ENCODE assay signal across 20 cellular contexts in the genomic region with DNA sequence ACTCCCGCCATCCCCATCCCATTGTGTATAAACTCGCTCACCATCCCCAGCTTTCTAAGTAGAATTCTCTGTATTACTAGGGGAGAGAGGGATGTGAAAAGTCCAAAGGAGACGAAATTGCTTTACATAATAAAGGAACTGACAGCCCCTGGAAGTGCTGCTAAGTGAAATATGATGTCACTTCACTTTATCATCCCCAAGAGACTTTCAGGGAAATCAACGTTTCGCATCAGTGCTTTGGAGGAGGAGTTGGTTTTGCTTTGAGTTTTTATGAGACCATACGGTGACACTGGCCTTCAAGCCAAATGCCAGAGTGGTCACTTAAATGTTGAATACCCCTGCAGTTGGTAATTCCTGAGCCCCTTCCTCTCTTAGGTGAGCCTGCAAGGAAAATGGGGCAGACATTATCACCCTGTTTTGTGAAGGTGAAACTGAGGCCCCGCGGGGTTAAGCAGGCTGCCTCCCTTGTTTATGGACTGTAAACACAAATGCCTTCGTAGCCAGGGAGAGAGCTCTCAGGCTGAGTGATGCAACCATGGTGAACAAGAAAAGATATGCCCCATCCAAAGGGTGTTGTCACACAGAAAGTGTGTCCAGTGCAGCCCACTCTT. TPM values are rescaled to one million over a fixed set of nuclear protein-coding genes. Genes with fewer than 3 reads are reported as not detected.
DNase-seq lines count a peak whose midpoint lies in the region; ATAC-seq and TF ChIP-seq lines count a peak whose summit lies in the region.
"Had no signal": no experiment of that assay in that cellular context is flagged by ENCODE, and none has a peak within 500 bp of the region (broad histone marks: within the 10 kb centered on the region; RNA-seq: fewer than 3 reads in every experiment).

No MANE protein-coding gene starts in this region.

- H4K20me1 ChIP-seq in OCI-LY7 (ENCODE audit: insufficient read depth, low read length) (no peaks in the 10 kb centered on the region), hepatocyte (ENCODE audit: insufficient read depth, poor library complexity, severe bottlenecking) (no peaks in the 10 kb centered on the region)

- H3K36me3 Mint-ChIP-seq in neural crest cell (ENCODE audit: low read depth) = no peaks in the 10 kb centered on the region
- H3K36me3 Mint-ChIP-seq: activated naive CD8-positive, alpha-beta T cell treated with anti-CD3 and anti-CD28 coated beads, Interleukin-2, amount 10 ng/mL, durations not matched to agents 7 days and 5 days had no signal

- H3K4me3 Mint-ChIP-seq in neural crest cell = no peak overlapping the region
- H3K4me3 Mint-ChIP-seq: activated naive CD8-positive, alpha-beta T cell treated with anti-CD3 and anti-CD28 coated beads, Interleukin-2, amount 10 ng/mL, durations not matched to agents 7 days and 5 days; activated T-helper 17 cell treated with anti-CD3 and anti-CD28 coated beads, Interleukin-2, amount 50 U/mL, for 72 hours had no signal

- CTCF ChIA-PET in HEK293T (lab: Yijun Ruan, JAX) = interaction anchor here (0.6 kb wide), 1 partner anchor 61 kb away, joined by 8 read pairs; no protein-coding TSS in a partner anchor
- CTCF ChIA-PET in OCI-LY7 (lab: Charles Lee; ENCODE audit: unreplicated experiment) = no interaction called here

- no peak overlapping the region for H3K4me3 ChIP-seq in GM06990 (replicated peaks; ENCODE audit: low read depth, low read length)
- H3K4me3 ChIP-seq in OCI-LY7 (ENCODE audit: low read depth, low read length, poor library complexity, severe bottlenecking) = no peak overlapping the region
- H3K4me3 ChIP-seq in coronary artery = no peak overlapping the region
- H3K4me3 ChIP-seq in hepatocyte = no peak overlapping the region
- H3K4me3 ChIP-seq: body of pancreas, pancreas, PC-9, sigmoid colon had no signal

- 69% methylated on average over 9 of the region's 9 CpGs for WGBS in hepatocyte (ENCODE audit: low lambda C conversion rate, missing lambda C conversion rate)

- DNase-seq in GM06990 (ENCODE audit: extremely low read depth, insufficient read length) (peak; percentile 49), HEK293T (ENCODE audit: extremely low spot score) (peak; percentile 22), OCI-LY7 (ENCODE audit: low spot score) (peak; percentile 68), neural crest cell (ENCODE audit: low read depth, low spot score) (no peak), dedifferentiated amniotic fluid mesenchymal stem cell (ENCODE audit: extremely low spot score) (no peak), coronary artery (ENCODE audit: low spot score) (no peak), hepatocyte (ENCODE audit: low spot score) (no peak)
- DNase-seq: activated CD4-positive, alpha-beta T cell treated with anti-CD3 and anti-CD28 coated beads for 4 hours; activated naive CD8-positive, alpha-beta T cell treated with anti-CD3 and anti-CD28 coated beads, Interleukin-2, amount 10 ng/mL, durations not matched to agents 7 days and 5 days; AML-193; body of pancreas; cortex of kidney; Kasumi-1; NCI-H1092; NCI-H774; pancreas; PC-9; sigmoid colon had no signal

- H3K27ac Mint-ChIP-seq in neural crest cell (ENCODE audit: unreplicated experiment) = peak overlapping the region; percentile 81
- H3K27ac Mint-ChIP-seq: activated naive CD8-positive, alpha-beta T cell treated with anti-CD3 and anti-CD28 coated beads, Interleukin-2, amount 10 ng/mL, durations not matched to agents 7 days and 5 days; activated T-helper 17 cell treated with anti-CD3 and anti-CD28 coated beads, Interleukin-2, amount 50 U/mL, for 72 hours had no signal

- H3K9me3 Mint-ChIP-seq in neural crest cell = peaks cover 6% of the 10 kb centered on the region
- H3K9me3 Mint-ChIP-seq: activated naive CD8-positive, alpha-beta T cell treated with anti-CD3 and anti-CD28 coated beads, Interleukin-2, amount 10 ng/mL, durations not matched to agents 7 days and 5 days; activated T-helper 17 cell treated with anti-CD3 and anti-CD28 coated beads, Interleukin-2, amount 50 U/mL, for 72 hours had no signal

- intact Hi-C loops in OCI-LY7 (cut with micrococcal nuclease; ENCODE audit: unreplicated experiment) = no loop called here

- ATAC-seq in GM21723 (IDR thresholded peaks at IDR 0.05; ENCODE audit: unreplicated experiment) = no peak
- ATAC-seq: activated T-helper 17 cell treated with anti-CD3 and anti-CD28 coated beads, Interleukin-2, amount 50 U/mL, for 72 hours; body of pancreas; pancreas had no signal

- no peaks in the 10 kb centered on the region for H3K36me3 ChIP-seq in GM06990 (ENCODE audit: control insufficient read depth, insufficient read depth, low read length)
- H3K36me3 ChIP-seq in OCI-LY7 (ENCODE audit: insufficient read depth, low read length) = no peaks in the 10 kb centered on the region
- H3K36me3 ChIP-seq in hepatocyte (replicated peaks; ENCODE audit: insufficient read depth, low read depth) = no peaks in the 10 kb centered on the region
- H3K36me3 ChIP-seq: pancreas, sigmoid colon had no signal

- H2AFZ ChIP-seq in OCI-LY7 (ENCODE audit: low read length) (no peak overlapping the region), hepatocyte (no peak overlapping the region)
- H2AFZ ChIP-seq: PC-9 had no signal

- POLR2A ChIA-PET in HEK293T (lab: Yijun Ruan, JAX) (no interaction called here), OCI-LY7 (lab: Charles Lee) (no interaction called here)

- TF ChIP-seq CTCF in GM06990 (IDR thresholded peaks at IDR 0.05; ENCODE audit: insufficient read depth, low read length, poor library complexity, severe bottlenecking) (no peak), OCI-LY7 (conservative IDR thresholded peaks at IDR 0.05; ENCODE audit: low read length) (no peak), neural crest cell (conservative IDR thresholded peaks at IDR 0.05) (no peak), coronary artery (IDR thresholded peaks at IDR 0.05) (no peak), hepatocyte (IDR thresholded peaks at IDR 0.05; ENCODE audit: poor library complexity) (no peak)

- no peaks in the 10 kb centered on the region for H3K9me2 ChIP-seq in OCI-LY7 (ENCODE audit: insufficient read depth, low read length)
- no peaks in the 10 kb centered on the region for H3K9me2 ChIP-seq in hepatocyte (replicated peaks; ENCODE audit: insufficient read depth)

- no peaks in the 10 kb centered on the region for H3K79me2 ChIP-seq in OCI-LY7 (ENCODE audit: insufficient read depth, low read depth, low read length)
- no peaks in the 10 kb centered on the region for H3K79me2 ChIP-seq in hepatocyte

- H3K9me3 ChIP-seq in OCI-LY7 (ENCODE audit: low read length) (no peaks in the 10 kb centered on the region), hepatocyte (ENCODE audit: low read depth) (no peaks in the 10 kb centered on the region)
- H3K9me3 ChIP-seq: body of pancreas, pancreas, sigmoid colon had no signal

- H3K4me2 ChIP-seq in OCI-LY7 (ENCODE audit: low read length) (peak overlapping the region; percentile 62), hepatocyte (no peak overlapping the region)
- H3K4me2 ChIP-seq: PC-9 had no signal

- H3K27ac ChIP-seq in OCI-LY7 (ENCODE audit: low read depth, low read length, poor library complexity, severe bottlenecking) (no peak overlapping the region), coronary artery (no peak overlapping the region), hepatocyte (no peak overlapping the region)
- H3K27ac ChIP-seq: body of pancreas, pancreas, PC-9, sigmoid colon had no signal

- H3K27me3 Mint-ChIP-seq in neural crest cell (ENCODE audit: low read depth) = no peaks in the 10 kb centered on the region

- H3K4me1 Mint-ChIP-seq in neural crest cell = peaks cover 28% of the 10 kb centered on the region
- H3K4me1 Mint-ChIP-seq: activated naive CD8-positive, alpha-beta T cell treated with anti-CD3 and anti-CD28 coated beads, Interleukin-2, amount 10 ng/mL, durations not matched to agents 7 days and 5 days; activated T-helper 17 cell treated with anti-CD3 and anti-CD28 coated beads, Interleukin-2, amount 50 U/mL, for 72 hours had no signal

- no TSS peak for BruUV-seq in OCI-LY7 (replicated peaks; lab: Mats Ljungman, UMichigan)

- H3K4me1 ChIP-seq in OCI-LY7 (ENCODE audit: insufficient read depth, low read length, poor library complexity, severe bottlenecking) (peaks cover 15% of the 10 kb centered on the region), hepatocyte (ENCODE audit: insufficient read depth) (peaks cover 2% of the 10 kb centered on the region)
- H3K4me1 ChIP-seq: body of pancreas, pancreas, sigmoid colon had no signal

- H3K27me3 ChIP-seq in GM06990 (replicated peaks; ENCODE audit: control insufficient read depth, insufficient read depth, low read length) (no peaks in the 10 kb centered on the region), hepatocyte (no peaks in the 10 kb centered on the region)
- H3K27me3 ChIP-seq: body of pancreas, pancreas, sigmoid colon had no signal

TF ChIP-seq in HEK293T, 16 proteins besides CTCF, POLR2A, EP300 and RAD21:
- TF ChIP-seq ZNF384 (IDR thresholded peaks at IDR 0.05) (no peak), CTBP1 (IDR thresholded peaks at IDR 0.05; ENCODE audit: borderline replicate concordance) (no peak), ELF4 (IDR thresholded peaks at IDR 0.05) (no peak), L3MBTL2 (conservative IDR thresholded peaks at IDR 0.05) (no peak), FOXM1 (IDR thresholded peaks at IDR 0.05; ENCODE audit: borderline replicate concordance) (no peak), ARNT (IDR thresholded peaks at IDR 0.05) (no peak), LEF1 (IDR thresholded peaks at IDR 0.05; ENCODE audit: borderline replicate concordance) (no peak), HDGF (IDR thresholded peaks at IDR 0.05; ENCODE audit: borderline replicate concordance) (no peak), FOXA1 (IDR thresholded peaks at IDR 0.05) (no peak), TARDBP (IDR thresholded peaks at IDR 0.05) (no peak), BHLHE40 (IDR thresholded peaks at IDR 0.05; ENCODE audit: borderline replicate concordance) (no peak), SUZ12 (IDR thresholded peaks at IDR 0.05) (no peak)
- TF ChIP-seq, protein P1, sequence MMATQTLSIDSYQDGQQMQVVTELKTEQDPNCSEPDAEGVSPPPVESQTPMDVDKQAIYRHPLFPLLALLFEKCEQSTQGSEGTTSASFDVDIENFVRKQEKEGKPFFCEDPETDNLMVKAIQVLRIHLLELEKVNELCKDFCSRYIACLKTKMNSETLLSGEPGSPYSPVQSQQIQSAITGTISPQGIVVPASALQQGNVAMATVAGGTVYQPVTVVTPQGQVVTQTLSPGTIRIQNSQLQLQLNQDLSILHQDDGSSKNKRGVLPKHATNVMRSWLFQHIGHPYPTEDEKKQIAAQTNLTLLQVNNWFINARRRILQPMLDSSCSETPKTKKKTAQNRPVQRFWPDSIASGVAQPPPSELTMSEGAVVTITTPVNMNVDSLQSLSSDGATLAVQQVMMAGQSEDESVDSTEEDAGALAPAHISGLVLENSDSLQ (IDR thresholded peaks at IDR 0.05) = no peak

RNA-seq across cellular contexts. Expression of a gene that starts 58.4 kb away (rescaled TPM):
- total RNA-seq in OCI-LY7 (2014; rRNA removed; shearing (Covaris generic)) = 2.4 and 3.7 TPM in 2 replicates
- total RNA-seq in OCI-LY7 (2022) (0.40 and 0.72 TPM in 2 replicates), neural crest cell (10.7 and 11.6 TPM in 2 replicates), hepatocyte (7.9 and 9.3 TPM in 2 replicates)
- polyA plus RNA-seq in hepatocyte = 10.8 and 15.6 TPM in 2 replicates

Comparison
In these comparisons a context has a peak if more than half of its experiments do, and no peak if none do; other contexts are left out.
1. DNase-seq: peak in GM06990 (single experiment), HEK293T (single experiment) and OCI-LY7 (single experiment); none in neural crest cell (single experiment), dedifferentiated amniotic fluid mesenchymal stem cell (single experiment), coronary artery (single experiment) and hepatocyte (single experiment).